In genomic region chr18:48365965-48366364, GRCh38 we compare ENCODE assay signal across 1 cellular context.
TF ChIP-seq lines count a peak whose summit lies in the region.

No MANE protein-coding gene starts in this region.

TF ChIP-seq in HepG2, 621 proteins besides CTCF, POLR2A, EP300 and RAD21 (continued from another document):
- TF ChIP-seq PLSCR1 (CRISPR knock-in tag; IDR thresholded peaks at IDR 0.05; ENCODE audit: borderline replicate concordance), result no peak
TF ChIP-seq in HepG2: peak in this region for 2.
